In the genomic region with DNA sequence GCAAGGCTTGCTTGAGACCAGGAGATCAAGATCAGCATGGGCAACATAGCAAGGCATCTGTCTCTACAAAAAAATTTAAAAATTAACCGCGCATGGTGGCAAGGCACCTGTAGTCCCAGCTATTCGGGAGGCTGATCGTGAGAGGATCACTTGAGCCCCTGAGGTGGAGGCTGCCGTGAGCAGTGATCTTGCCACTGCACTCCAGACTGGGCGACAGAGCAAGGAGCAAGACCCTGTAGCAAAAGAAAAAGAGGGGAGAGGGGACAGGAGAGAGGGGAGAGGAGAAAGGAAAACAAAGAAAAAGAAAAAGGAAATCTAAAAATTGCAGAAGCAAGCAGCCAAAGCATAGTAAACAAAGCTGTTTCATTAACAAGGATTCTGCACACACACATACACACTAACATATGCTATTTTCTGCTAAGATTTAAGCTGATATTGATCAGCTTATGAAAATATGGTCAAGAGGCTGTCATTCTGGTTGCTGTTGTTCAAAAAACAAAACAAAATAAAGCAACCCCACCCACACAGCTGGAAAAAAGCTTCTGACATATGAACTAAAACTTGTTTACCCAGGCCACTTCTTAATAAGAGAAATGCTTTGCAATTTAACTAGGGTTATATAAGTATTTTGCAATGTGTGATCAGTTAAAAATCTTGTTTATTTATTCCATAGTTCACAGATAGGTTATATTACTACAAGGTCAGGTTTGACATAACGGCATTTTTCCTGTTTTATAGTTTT, we compare ENCODE assay signal across 9 cellular contexts. TPM values are rescaled to one million over a fixed set of nuclear protein-coding genes. Genes with fewer than 3 reads are reported as not detected.
DNase-seq lines count a peak whose midpoint lies in the region; ATAC-seq lines count a peak whose summit lies in the region.
"Had no signal": no experiment of that assay in that cellular context is flagged by ENCODE, and none has a peak within 500 bp of the region (broad histone marks: within the 10 kb centered on the region; RNA-seq: fewer than 3 reads in every experiment).

No MANE protein-coding gene starts in this region.

- H3K9me3 ChIP-seq in HUES6 (ENCODE audit: control insufficient read depth, insufficient read depth, low read depth, low read length) = no peaks in the 10 kb centered on the region

- DNase-seq in central memory CD8-positive, alpha-beta T cell (ENCODE audit: low spot score in 2 of 2) = no peak
- DNase-seq in naive B cell (no peak), NCI-H1436 treated with DMSO at 0.1 percent for 48 hours (lab: John Stamatoyannopoulos, UW) (no peak), mesenteric fat pad (ENCODE audit: low spot score) (no peak)
- no peak for DNase-seq in effector CD8-positive, alpha-beta T cell (lab: John Stamatoyannopoulos, UW)

- H3K9ac ChIP-seq in HUES6 (ENCODE audit: low read length) = no peak overlapping the region

- H3K27me3 ChIP-seq in ACC112 (ENCODE audit: insufficient read depth, low read length) (no peaks in the 10 kb centered on the region), HUES6 (ENCODE audit: control insufficient read depth, insufficient read depth, low read length) (no peaks in the 10 kb centered on the region)

- H3K4me1 ChIP-seq in ACC112 (ENCODE audit: control insufficient read depth, insufficient read depth, low read length, unreplicated experiment) (peaks cover 5% of the 10 kb centered on the region), HUES6 (ENCODE audit: control insufficient read depth, insufficient read depth, low read length) (no peaks in the 10 kb centered on the region)

- no peaks in the 10 kb centered on the region for H3K27me3 Mint-ChIP-seq in central memory CD8-positive, alpha-beta T cell
- no peaks in the 10 kb centered on the region for H3K27me3 Mint-ChIP-seq in naive B cell

- no peak overlapping the region for H2AFZ ChIP-seq in ACC112 (ENCODE audit: low read length, unreplicated experiment)

- peaks cover 12% of the 10 kb centered on the region for H3K36me3 Mint-ChIP-seq in central memory CD8-positive, alpha-beta T cell (ENCODE audit: insufficient read depth)
- H3K36me3 Mint-ChIP-seq in naive B cell = no peaks in the 10 kb centered on the region

- H3K27ac Mint-ChIP-seq in central memory CD8-positive, alpha-beta T cell (ENCODE audit: low read depth) = peak overlapping the region; percentile 79
- H3K27ac Mint-ChIP-seq in naive B cell = peak overlapping the region in 4 of 6 donors; percentile 31 to 91 (median 69)

- H3K4me3 Mint-ChIP-seq in central memory CD8-positive, alpha-beta T cell = peak overlapping the region; percentile 89
- H3K4me3 Mint-ChIP-seq in naive B cell = peak overlapping the region; percentile 84 to 98 (median 95)

- no peak for ATAC-seq in central memory CD8-positive, alpha-beta T cell (replicated peaks; ENCODE audit: extremely low read depth, poor library complexity, severe bottlenecking)
- ATAC-seq in naive B cell (ENCODE audit: low read depth in 2 of 2) (no peak), HG03460 (IDR thresholded peaks at IDR 0.05; ENCODE audit: unreplicated experiment) (no peak)

- H3K27ac ChIP-seq in ACC112 (ENCODE audit: low read depth, low read length) = peak overlapping the region; percentile 66
- no peak overlapping the region for H3K27ac ChIP-seq in HUES6 (ENCODE audit: low read depth, low read length)

- H3K4me1 Mint-ChIP-seq in central memory CD8-positive, alpha-beta T cell = peaks cover 29% of the 10 kb centered on the region
- peaks cover 15 to 48% (median 29%) of the 10 kb centered on the region in 3 donors for H3K4me1 Mint-ChIP-seq in naive B cell

- H3K79me2 ChIP-seq in ACC112 (ENCODE audit: control insufficient read depth, insufficient read depth, low read length, unreplicated experiment) = peaks cover 55% of the 10 kb centered on the region

- H3K9me3 Mint-ChIP-seq in central memory CD8-positive, alpha-beta T cell = no peaks in the 10 kb centered on the region
- no peaks in the 10 kb centered on the region for H3K9me3 Mint-ChIP-seq in naive B cell

- no peaks in the 10 kb centered on the region for H3K36me3 ChIP-seq in ACC112 (ENCODE audit: insufficient read depth, low read length)
- H3K36me3 ChIP-seq in HUES6 (ENCODE audit: control insufficient read depth, insufficient read depth, low read length) = peaks cover 5% of the 10 kb centered on the region

- H3K4me3 ChIP-seq in ACC112 (ENCODE audit: low read depth, low read length) (peak overlapping the region; percentile 89), HUES6 (ENCODE audit: low read depth, low read length) (peak overlapping the region; percentile 91; the same call in 1 of the 2 replicates)

RNA-seq across cellular contexts. Expression of a gene that starts 1.8 kb away (rescaled TPM):
- polyA plus RNA-seq in naive B cell (ENCODE audit: low read depth in 6 of 6) = 10 to 100 TPM; 15.0 to 33.4 (median 26.0) TPM
- total RNA-seq in mesenteric fat pad = 51.0 TPM

RNA-seq across cellular contexts. Expression of a gene that starts 12.3 kb away (rescaled TPM):
- not detected for polyA plus RNA-seq in naive B cell (ENCODE audit: low read depth in 6 of 6)
- not detected for total RNA-seq in mesenteric fat pad
- total RNA-seq: pulmonary artery endothelial cell had no signal

RNA-seq across cellular contexts. Expression of a gene that starts 51.5 kb away (rescaled TPM):
- 10 to 100 TPM; 16.5 to 30.5 (median 22.6) TPM for polyA plus RNA-seq in naive B cell (ENCODE audit: low read depth in 6 of 6)
- 32.3 TPM for total RNA-seq in mesenteric fat pad
